In the genomic region with DNA sequence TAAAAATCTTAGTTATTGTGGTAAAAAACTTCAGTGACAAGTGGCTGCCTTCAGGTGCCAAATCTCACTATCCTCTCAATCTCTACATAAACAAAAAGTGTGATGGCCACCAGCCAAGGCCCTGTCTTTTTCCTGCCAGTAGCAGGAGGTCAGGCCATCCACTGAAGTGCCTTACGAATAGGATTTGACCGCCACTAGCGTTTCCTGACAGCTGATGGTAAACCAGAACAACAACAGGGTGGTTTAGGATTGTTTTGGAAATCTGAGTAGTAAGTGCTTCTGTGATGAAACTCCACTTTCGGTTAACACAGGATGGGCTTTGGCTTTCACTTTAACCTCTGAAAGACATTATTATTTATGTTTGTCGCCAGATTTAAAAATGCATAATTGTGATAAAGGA, we compare ENCODE assay signal across 20 cellular contexts. TPM values are rescaled to one million over a fixed set of nuclear protein-coding genes. Genes with fewer than 3 reads are reported as not detected.
DNase-seq lines count a peak whose midpoint lies in the region; ATAC-seq and TF ChIP-seq lines count a peak whose summit lies in the region.
"Had no signal": no experiment of that assay in that cellular context is flagged by ENCODE, and none has a peak within 500 bp of the region (broad histone marks: within the 10 kb centered on the region; RNA-seq: fewer than 3 reads in every experiment).

No MANE protein-coding gene starts in this region.

- H2AFZ ChIP-seq in parathyroid adenoma = no peak overlapping the region

- peaks cover 0 to 4% of the 10 kb centered on the region in 2 donors for H3K4me1 Mint-ChIP-seq in effector memory CD8-positive, alpha-beta T cell (ENCODE audit: low read depth in 2 of 2)
- H3K4me1 Mint-ChIP-seq in activated T-helper 1 cell treated with anti-CD3 and anti-CD28 coated beads, Interleukin-12 subunit alpha, Interleukin-12 subunit beta, Interleukin-2, Interleukin-4 antibody, amounts not matched to agents 30 ng/mL and 10 ng/mL and 1 ng/mL, durations not matched to agents 14 hours and 24 hours and 36 hours (ENCODE audit: low read depth) = no peaks in the 10 kb centered on the region
- H3K4me1 Mint-ChIP-seq: B cell; CD4-positive, CD25-positive, alpha-beta regulatory T cell had no signal

- H3K4me2 ChIP-seq in parathyroid adenoma (ENCODE audit: low read length) = peak overlapping the region; percentile 28

- no peak overlapping the region for H3K27ac Mint-ChIP-seq in effector memory CD8-positive, alpha-beta T cell
- no peak overlapping the region for H3K27ac Mint-ChIP-seq in activated T-helper 1 cell treated with anti-CD3 and anti-CD28 coated beads, Interleukin-12 subunit alpha, Interleukin-12 subunit beta, Interleukin-2, Interleukin-4 antibody, amounts not matched to agents 30 ng/mL and 10 ng/mL and 1 ng/mL, durations not matched to agents 14 hours and 24 hours and 36 hours
- H3K27ac Mint-ChIP-seq: B cell; CD4-positive, CD25-positive, alpha-beta regulatory T cell had no signal

- H3K9me3 ChIP-seq in parathyroid adenoma (ENCODE audit: control insufficient read depth, low read length) = no peaks in the 10 kb centered on the region
- H3K9me3 ChIP-seq: Caco-2, SJSA1 had no signal

- intact Hi-C loops in activated T-helper 1 cell treated with anti-CD3 and anti-CD28 coated beads, Interleukin-12 subunit alpha, Interleukin-12 subunit beta, Interleukin-2, Interleukin-4 antibody, amounts not matched to agents 30 ng/mL and 10 ng/mL and 1 ng/mL, durations not matched to agents 14 hours and 24 hours and 36 hours (cut with micrococcal nuclease) = no loop called here

- peak; percentile 24 for ATAC-seq in effector memory CD8-positive, alpha-beta T cell (replicated peaks)
- ATAC-seq: K562 had no signal

- H3K79me2 ChIP-seq in parathyroid adenoma = no peaks in the 10 kb centered on the region

- no peaks in the 10 kb centered on the region for H3K9me3 Mint-ChIP-seq in effector memory CD8-positive, alpha-beta T cell
- H3K9me3 Mint-ChIP-seq in activated T-helper 1 cell treated with anti-CD3 and anti-CD28 coated beads, Interleukin-12 subunit alpha, Interleukin-12 subunit beta, Interleukin-2, Interleukin-4 antibody, amounts not matched to agents 30 ng/mL and 10 ng/mL and 1 ng/mL, durations not matched to agents 14 hours and 24 hours and 36 hours = no peaks in the 10 kb centered on the region

- H3K36me3 ChIP-seq in parathyroid adenoma (ENCODE audit: control insufficient read depth, insufficient read depth, low read length) = no peaks in the 10 kb centered on the region

- H3K9ac ChIP-seq in parathyroid adenoma = no peak overlapping the region

- H3K4me1 ChIP-seq in parathyroid adenoma = peaks cover 28% of the 10 kb centered on the region
- H3K4me1 ChIP-seq: Caco-2, SJSA1 had no signal

- H3K27me3 ChIP-seq in parathyroid adenoma (ENCODE audit: control insufficient read depth, insufficient read depth, low read length) = no peaks in the 10 kb centered on the region
- H3K27me3 ChIP-seq: SJSA1 had no signal

- peaks cover 25% of the 10 kb centered on the region for H3K36me3 Mint-ChIP-seq in effector memory CD8-positive, alpha-beta T cell (ENCODE audit: insufficient read depth)
- H3K36me3 Mint-ChIP-seq in activated T-helper 1 cell treated with anti-CD3 and anti-CD28 coated beads, Interleukin-12 subunit alpha, Interleukin-12 subunit beta, Interleukin-2, Interleukin-4 antibody, amounts not matched to agents 30 ng/mL and 10 ng/mL and 1 ng/mL, durations not matched to agents 14 hours and 24 hours and 36 hours (ENCODE audit: low read depth) = peaks cover 18% of the 10 kb centered on the region

- H3K4me3 ChIP-seq in parathyroid adenoma (ENCODE audit: low read depth, low read length) = peak overlapping the region; percentile 14
- H3K4me3 ChIP-seq: K562, SJSA1 had no signal

- TF ChIP-seq CTCF in parathyroid adenoma (IDR thresholded peaks at IDR 0.05) = no peak

- no peak overlapping the region for H3K4me3 Mint-ChIP-seq in effector memory CD8-positive, alpha-beta T cell
- no peak overlapping the region for H3K4me3 Mint-ChIP-seq in activated T-helper 1 cell treated with anti-CD3 and anti-CD28 coated beads, Interleukin-12 subunit alpha, Interleukin-12 subunit beta, Interleukin-2, Interleukin-4 antibody, amounts not matched to agents 30 ng/mL and 10 ng/mL and 1 ng/mL, durations not matched to agents 14 hours and 24 hours and 36 hours
- H3K4me3 Mint-ChIP-seq: B cell; CD4-positive, CD25-positive, alpha-beta regulatory T cell had no signal

- peak; percentile 6 for DNase-seq in DMS53 (lab: John Stamatoyannopoulos, UW)
- DNase-seq in DMS53 treated with DMSO at 0.1 percent for 48 hours (lab: John Stamatoyannopoulos, UW; ENCODE audit: unreplicated experiment) = no peak
- DNase-seq in NCI-H2196 treated with DMSO at 0.1 percent for 48 hours (lab: John Stamatoyannopoulos, UW; ENCODE audit: unreplicated experiment) = peak; percentile 1
- no peak for DNase-seq in effector memory CD8-positive, alpha-beta T cell
- DNase-seq in activated T-helper 1 cell treated with anti-CD3 and anti-CD28 coated beads, Interleukin-12 subunit alpha, Interleukin-12 subunit beta, Interleukin-2, Interleukin-4 antibody, amounts not matched to agents 30 ng/mL and 10 ng/mL and 1 ng/mL, durations not matched to agents 14 hours and 24 hours and 36 hours (ENCODE audit: low spot score) = no peak
- DNase-seq in OCI-M1 (lab: John Stamatoyannopoulos, UW) = no peak
- no peak for DNase-seq in activated T-cell treated with anti-CD3 and anti-CD28 coated beads for 4 hours
- DNase-seq: Caco-2; CD4-positive, CD25-positive, alpha-beta regulatory T cell; DND-41; NCI-H1048; NCI-H1436 treated with DMSO at 0.1 percent for 48 hours; NCI-H2081; NCI-H345; NCI-H526 treated with DMSO at 0.1 percent for 48 hours had no signal

- H3K27ac ChIP-seq in parathyroid adenoma = peak overlapping the region; percentile 77
- H3K27ac ChIP-seq: 22Rv1, SJSA1 had no signal

- H3K27me3 Mint-ChIP-seq in effector memory CD8-positive, alpha-beta T cell = no peaks in the 10 kb centered on the region
- H3K27me3 Mint-ChIP-seq in activated T-helper 1 cell treated with anti-CD3 and anti-CD28 coated beads, Interleukin-12 subunit alpha, Interleukin-12 subunit beta, Interleukin-2, Interleukin-4 antibody, amounts not matched to agents 30 ng/mL and 10 ng/mL and 1 ng/mL, durations not matched to agents 14 hours and 24 hours and 36 hours (ENCODE audit: insufficient read depth) = no peaks in the 10 kb centered on the region
- H3K27me3 Mint-ChIP-seq: B cell; CD4-positive, CD25-positive, alpha-beta regulatory T cell had no signal

RNA-seq across cellular contexts. Expression of a gene that starts 55.7 kb away (rescaled TPM):
- total RNA-seq in activated T-helper 1 cell treated with anti-CD3 and anti-CD28 coated beads, Interleukin-12 subunit alpha, Interleukin-12 subunit beta, Interleukin-2, Interleukin-4 antibody, amounts not matched to agents 30 ng/mL and 10 ng/mL and 1 ng/mL, durations not matched to agents 14 hours and 24 hours and 36 hours = 1.2 and 2.8 TPM in 2 replicates
- total RNA-seq: B cell; CD4-positive, CD25-positive, alpha-beta regulatory T cell; SJSA1 had no signal

Comparison
In these comparisons a context has a peak if more than half of its experiments do, and no peak if none do; other contexts are left out.
1. DNase-seq: peak in DMS53 (single experiment) and NCI-H2196 treated with DMSO at 0.1 percent for 48 hours (single experiment); none in DMS53 treated with DMSO at 0.1 percent for 48 hours (single experiment), effector memory CD8-positive, alpha-beta T cell (0 of 3), activated T-helper 1 cell treated with anti-CD3 and anti-CD28 coated beads, Interleukin-12 subunit alpha, Interleukin-12 subunit beta, Interleukin-2, Interleukin-4 antibody, amounts not matched to agents 30 ng/mL and 10 ng/mL and 1 ng/mL, durations not matched to agents 14 hours and 24 hours and 36 hours (single experiment), OCI-M1 (single experiment) and activated T-cell treated with anti-CD3 and anti-CD28 coated beads for 4 hours (single experiment).